Comparison of ENCODE assay signal across 1 cellular context in genomic region chr1:168582690-168583325, GRCh38.
TF ChIP-seq lines count a peak whose summit lies in the region.

No MANE protein-coding gene starts in this region.

TF ChIP-seq in GM12878, 131 proteins besides CTCF, POLR2A, EP300 and RAD21:
- peak; percentile 78 for TF ChIP-seq ZNF24 (IDR thresholded peaks at IDR 0.05)
- TF ChIP-seq KAT2A (conservative IDR thresholded peaks at IDR 0.05; ENCODE audit: control insufficient read depth, low read depth, low read length), result no peak
TF ChIP-seq in GM12878: peak in this region for 1.
